1 cellular context compared by ENCODE assay signal in genomic region chr1:95233737-95234493, GRCh38.
TF ChIP-seq lines count a peak whose summit lies in the region.

TSS of gene RWDD3 (plus strand) at chr1:95234210. CDS start at chr1:95234231, 21 bp downstream.

TF ChIP-seq in HepG2, 621 proteins besides CTCF, POLR2A, EP300 and RAD21 (continued from another document and continues in another):
- TF ChIP-seq FOXP4 (CRISPR knock-in tag; IDR thresholded peaks at IDR 0.05), result 0 out of 2 replicates have a peak, but pooled peaks have one; percentile 20
- no peak for TF ChIP-seq HNRNPUL1 (IDR thresholded peaks at IDR 0.05; ENCODE audit: low read depth, low read length)
- TF ChIP-seq CEBPB (IDR thresholded peaks at IDR 0.05; ENCODE audit: borderline replicate concordance, low read depth, low read length), result no peak
- TF ChIP-seq SPEN (CRISPR knock-in tag; IDR thresholded peaks at IDR 0.05; ENCODE audit: low read depth), result peak; percentile 75
- no peak for TF ChIP-seq PLSCR1 (CRISPR knock-in tag; IDR thresholded peaks at IDR 0.05; ENCODE audit: borderline replicate concordance)
- no peak for TF ChIP-seq ZNF317 (CRISPR knock-in tag; IDR thresholded peaks at IDR 0.05)
- TF ChIP-seq HIVEP1 (CRISPR knock-in tag; IDR thresholded peaks at IDR 0.05), result no peak
- peak; percentile 25; the same call in 1 of the 2 replicates for TF ChIP-seq ZNF142 (CRISPR knock-in tag; IDR thresholded peaks at IDR 0.05)
- TF ChIP-seq PAWR (CRISPR knock-in tag; IDR thresholded peaks at IDR 0.05; ENCODE audit: borderline replicate concordance), result no peak
- TF ChIP-seq KLF16 (CRISPR knock-in tag; IDR thresholded peaks at IDR 0.05), result peak in 1 of 2 experiments; percentile 60; a peak in 2 of 4 replicates
- TF ChIP-seq SP2 (CRISPR knock-in tag; IDR thresholded peaks at IDR 0.05), result no peak
- no peak for TF ChIP-seq NFE2L1 (CRISPR knock-in tag; IDR thresholded peaks at IDR 0.05; ENCODE audit: borderline replicate concordance)
- TF ChIP-seq TP53 (CRISPR knock-in tag; conservative IDR thresholded peaks at IDR 0.05), result 0 out of 2 replicates have a peak, but pooled peaks have one; percentile 6
- no peak for TF ChIP-seq ONECUT2 (CRISPR knock-in tag; IDR thresholded peaks at IDR 0.05)
- peak; percentile 90 for TF ChIP-seq UBTF (CRISPR knock-in tag; IDR thresholded peaks at IDR 0.05)
- TF ChIP-seq ZNF512B (CRISPR knock-in tag; IDR thresholded peaks at IDR 0.05; ENCODE audit: borderline replicate concordance), result peak; percentile 55; the same call in 1 of the 2 replicates
- TF ChIP-seq NR2F1 (CRISPR knock-in tag; IDR thresholded peaks at IDR 0.05), result no peak
- no peak; the same call in 1 of the 2 replicates for TF ChIP-seq CBX5 (CRISPR knock-in tag; IDR thresholded peaks at IDR 0.05; ENCODE audit: borderline replicate concordance)
- TF ChIP-seq ZNF580 (CRISPR knock-in tag; IDR thresholded peaks at IDR 0.05; ENCODE audit: borderline replicate concordance, low read depth), result peak; percentile 23; the same call in 1 of the 2 replicates
- peak; percentile 23; the same call in 1 of the 2 replicates for TF ChIP-seq NCOA2 (CRISPR knock-in tag; IDR thresholded peaks at IDR 0.05)
- TF ChIP-seq RFX5 (IDR thresholded peaks at IDR 0.05; ENCODE audit: low read depth, low read length), result peak; percentile 13; the same call in 1 of the 2 replicates
- TF ChIP-seq POLR2G (IDR thresholded peaks at IDR 0.05; ENCODE audit: low read depth, low read length), result peak; percentile 88
- TF ChIP-seq TRIM22 (IDR thresholded peaks at IDR 0.05), result no peak
- TF ChIP-seq ZNF121 (CRISPR knock-in tag; IDR thresholded peaks at IDR 0.05), result no peak
- TF ChIP-seq ZNF326 (CRISPR knock-in tag; IDR thresholded peaks at IDR 0.05; ENCODE audit: borderline replicate concordance), result no peak
- no peak for TF ChIP-seq RXRB (CRISPR knock-in tag; IDR thresholded peaks at IDR 0.05; ENCODE audit: borderline replicate concordance)
- no peak for TF ChIP-seq KLF13 (CRISPR knock-in tag; IDR thresholded peaks at IDR 0.05)
- peak; percentile 71; the same call in 1 of the 2 replicates for TF ChIP-seq ZNF333 (CRISPR knock-in tag; IDR thresholded peaks at IDR 0.05; ENCODE audit: borderline replicate concordance)
- peak; percentile 13; the same call in 1 of the 2 replicates for TF ChIP-seq THRA (CRISPR knock-in tag; IDR thresholded peaks at IDR 0.05; ENCODE audit: borderline replicate concordance)
- TF ChIP-seq MLXIP (CRISPR knock-in tag; IDR thresholded peaks at IDR 0.05; ENCODE audit: borderline replicate concordance), result no peak
- TF ChIP-seq ZXDC (CRISPR knock-in tag; IDR thresholded peaks at IDR 0.05), result peak; percentile 65; the same call in 1 of the 2 replicates
- no peak for TF ChIP-seq ZNF589 (CRISPR knock-in tag; conservative IDR thresholded peaks at IDR 0.05)
